In genomic region chr2:70984576-70985282, GRCh38 we compare ENCODE assay signal across 9 cellular contexts. TPM values are rescaled to one million over a fixed set of nuclear protein-coding genes. Genes with fewer than 3 reads are reported as not detected.
A peak's percentile ranks its signal among the peaks of the same experiment; 100 is the strongest.
DNase-seq lines count a peak whose midpoint lies in the region; ATAC-seq and TF ChIP-seq lines count a peak whose summit lies in the region.
"Had no signal": no experiment of that assay in that cellular context is flagged by ENCODE, and none has a peak within 500 bp of the region (broad histone marks: within the 10 kb centered on the region; RNA-seq: fewer than 3 reads in every experiment).

No MANE protein-coding gene starts in this region.

- no peaks in the 10 kb centered on the region for H4K20me1 ChIP-seq in OCI-LY1 (ENCODE audit: insufficient read depth, low read length)

- H3K4me3 ChIP-seq in OCI-LY1 (ENCODE audit: low read depth, low read length, poor library complexity, severe bottlenecking): no peak overlapping the region

- H3K36me3 ChIP-seq in OCI-LY1 (ENCODE audit: insufficient read depth, low read length): peaks cover 44% of the 10 kb centered on the region

- H3K9ac ChIP-seq in OCI-LY1 (ENCODE audit: low read length): no peak overlapping the region

- ATAC-seq in GM18498 (IDR thresholded peaks at IDR 0.05; ENCODE audit: unreplicated experiment): peak; percentile 92
- peak; percentile 96 for ATAC-seq in HG02623 (IDR thresholded peaks at IDR 0.05; ENCODE audit: unreplicated experiment)
- peak; percentile 70 for ATAC-seq in sciatic nerve

- H3K79me2 ChIP-seq in OCI-LY1 (ENCODE audit: insufficient read depth, low read length): no peaks in the 10 kb centered on the region

- H3K4me2 ChIP-seq in OCI-LY1 (ENCODE audit: low read length): no peak overlapping the region; the same call in 1 of the 2 replicates

- H3K9me3 ChIP-seq in OCI-LY1 (ENCODE audit: low read length): no peaks in the 10 kb centered on the region

- H3K9me2 ChIP-seq in OCI-LY1 (ENCODE audit: low read depth, low read length): no peaks in the 10 kb centered on the region

- in situ Hi-C loops in ACHN (cut with HindIII; ENCODE audit: low pct_ligation_motif_present, low pct_unique_long_range_greater_than_20kb, low sequenced_read_pairs): no loop called here

- intact Hi-C loops in head of caudate nucleus (cut with DNase I): no loop called here
- intact Hi-C loops in sciatic nerve (cut with DNase I): no loop called here

- no peaks in the 10 kb centered on the region for H3F3A ChIP-seq in OCI-LY1 (ENCODE audit: insufficient read depth, low read length)

- DNase-seq in activated T-helper 1 cell treated with anti-CD3 and anti-CD28 coated beads, Interleukin-2, amount 50 U/mL, for 16 hours (ENCODE audit: low read depth in 1 of 2, low spot score in 1 of 2): peak; percentile 63 to 68
- DNase-seq in head of caudate nucleus (peak in 37 of 42 donors; percentile 15 to 85 (median 56)), sciatic nerve (ENCODE audit: low spot score) (peak; percentile 72), ACHN (no peak), HK-2 (ENCODE audit: unreplicated experiment) (no peak)

- peaks cover 6% of the 10 kb centered on the region for H3K4me1 ChIP-seq in OCI-LY1 (ENCODE audit: insufficient read depth, low read length, severe bottlenecking)

- peak; percentile 90 for TF ChIP-seq CTCF in OCI-LY1 (IDR thresholded peaks at IDR 0.05; ENCODE audit: low read length)

- H3K27ac ChIP-seq in OCI-LY1 (ENCODE audit: low read depth, low read length, poor library complexity, severe bottlenecking): no peak overlapping the region

- H2AFZ ChIP-seq in OCI-LY1 (ENCODE audit: low read length): no peak overlapping the region

- H3K27me3 ChIP-seq in OCI-LY1 (ENCODE audit: insufficient read depth, low read length): no peaks in the 10 kb centered on the region

RNA-seq across cellular contexts. Expression of gene ANKRD53, which starts 6.3 kb away (rescaled TPM):
- 2.2 TPM for total RNA-seq in sciatic nerve

RNA-seq across cellular contexts. Expression of gene TEX261, which starts 9.9 kb away (rescaled TPM):
- total RNA-seq in sciatic nerve: 52.7 TPM

RNA-seq across cellular contexts. Expression of gene ATP6V1B1, which starts 49.0 kb away (rescaled TPM):
- total RNA-seq in sciatic nerve: 1.3 TPM
- total RNA-seq: dermis microvascular lymphatic vessel endothelial cell had no signal

Comparison
In these comparisons a context has a peak if more than half of its experiments do, and no peak if none do; other contexts are left out.
1. DNase-seq: peak in activated T-helper 1 cell treated with anti-CD3 and anti-CD28 coated beads, Interleukin-2, amount 50 U/mL, for 16 hours (2 of 2), head of caudate nucleus (37 of 42) and sciatic nerve (single experiment); none in ACHN (single experiment) and HK-2 (single experiment).
2. Peak in every context shown above with its lines, with median percentiles within 50 percentile points of each other: ATAC-seq.